1 cellular context compared by ENCODE assay signal in the genomic region with DNA sequence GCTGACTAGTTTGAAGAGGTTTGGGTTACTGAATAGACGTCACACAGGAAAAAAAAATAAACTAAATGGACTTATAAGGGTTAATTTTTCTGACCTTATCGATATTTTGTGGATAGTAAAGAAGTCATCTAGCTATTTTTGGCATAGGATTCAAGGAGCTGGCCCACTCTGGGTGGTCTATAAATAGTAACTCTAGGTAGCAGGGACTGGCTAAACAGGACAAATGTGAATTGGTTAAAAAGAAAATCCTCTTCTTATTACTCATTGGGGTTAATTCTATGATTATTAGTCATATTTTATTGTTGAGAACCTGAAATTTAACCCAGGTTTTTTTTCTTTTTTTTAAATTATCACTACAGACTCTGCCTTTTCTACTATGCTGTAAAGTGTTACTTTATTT.
TF ChIP-seq lines count a peak whose summit lies in the region.

No MANE protein-coding gene starts in this region.

TF ChIP-seq in IMR-90, 13 proteins besides CTCF, POLR2A, EP300 and RAD21 (continued from another document):
- TF ChIP-seq CHD1 (IDR thresholded peaks at IDR 0.05; ENCODE audit: low read depth, low read length), result no peak
- no peak for TF ChIP-seq FOS (IDR thresholded peaks at IDR 0.05; ENCODE audit: low read depth, low read length)
- TF ChIP-seq RCOR1 (IDR thresholded peaks at IDR 0.05; ENCODE audit: insufficient replicate concordance, low read length), result no peak
- TF ChIP-seq BHLHE40 (IDR thresholded peaks at IDR 0.05; ENCODE audit: low read depth, low read length), result no peak
- no peak for TF ChIP-seq MXI1 (IDR thresholded peaks at IDR 0.05; ENCODE audit: borderline replicate concordance, low read depth, low read length)
- TF ChIP-seq MAFK (IDR thresholded peaks at IDR 0.05; ENCODE audit: low read depth, low read length), result no peak
- no peak for TF ChIP-seq CEBPB (IDR thresholded peaks at IDR 0.05; ENCODE audit: low read depth, low read length)
TF ChIP-seq in IMR-90: peak in this region for 0.
